ENCODE assay signal across 1 cellular context in the genomic region with DNA sequence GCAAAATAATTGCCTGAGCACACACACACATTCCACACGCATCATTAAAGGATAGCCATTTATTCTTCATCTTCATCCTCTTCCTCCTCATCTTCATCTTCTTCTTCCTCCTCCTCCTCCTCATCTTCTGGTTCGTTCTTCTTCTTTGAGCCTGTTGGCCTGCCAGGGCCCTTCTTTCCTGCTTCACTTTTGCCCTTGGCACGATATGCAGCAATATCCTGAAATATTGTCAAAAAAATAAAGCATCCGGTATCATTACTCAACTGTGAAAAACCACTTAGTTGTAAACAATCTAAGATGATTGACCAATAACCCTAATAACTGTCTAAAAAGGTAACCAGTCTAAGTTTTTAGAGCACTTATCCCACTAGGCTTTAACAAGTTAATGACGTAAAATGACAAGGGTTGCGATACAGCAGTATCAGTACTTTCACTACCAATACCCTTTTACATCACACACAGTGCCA.
TF ChIP-seq lines count a peak whose summit lies in the region.

No MANE protein-coding gene starts in this region.

TF ChIP-seq in A549, 52 proteins besides CTCF, POLR2A, EP300 and RAD21:
- TF ChIP-seq EHF (CRISPR knock-in tag; IDR thresholded peaks at IDR 0.05), result no peak
- TF ChIP-seq, protein P1, sequence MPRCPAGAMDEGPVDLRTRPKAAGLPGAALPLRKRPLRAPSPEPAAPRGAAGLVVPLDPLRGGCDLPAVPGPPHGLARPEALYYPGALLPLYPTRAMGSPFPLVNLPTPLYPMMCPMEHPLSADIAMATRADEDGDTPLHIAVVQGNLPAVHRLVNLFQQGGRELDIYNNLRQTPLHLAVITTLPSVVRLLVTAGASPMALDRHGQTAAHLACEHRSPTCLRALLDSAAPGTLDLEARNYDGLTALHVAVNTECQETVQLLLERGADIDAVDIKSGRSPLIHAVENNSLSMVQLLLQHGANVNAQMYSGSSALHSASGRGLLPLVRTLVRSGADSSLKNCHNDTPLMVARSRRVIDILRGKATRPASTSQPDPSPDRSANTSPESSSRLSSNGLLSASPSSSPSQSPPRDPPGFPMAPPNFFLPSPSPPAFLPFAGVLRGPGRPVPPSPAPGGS (IDR thresholded peaks at IDR 0.05), result no peak
- no peak for TF ChIP-seq FOSB (CRISPR knock-in tag; IDR thresholded peaks at IDR 0.05)
- TF ChIP-seq ZFP36 (IDR thresholded peaks at IDR 0.05; ENCODE audit: borderline replicate concordance, partially characterized antibody), result no peak
- TF ChIP-seq SREBF2 (IDR thresholded peaks at IDR 0.05), result no peak
TF ChIP-seq in A549: peak in this region for 0.
